In the genomic region with DNA sequence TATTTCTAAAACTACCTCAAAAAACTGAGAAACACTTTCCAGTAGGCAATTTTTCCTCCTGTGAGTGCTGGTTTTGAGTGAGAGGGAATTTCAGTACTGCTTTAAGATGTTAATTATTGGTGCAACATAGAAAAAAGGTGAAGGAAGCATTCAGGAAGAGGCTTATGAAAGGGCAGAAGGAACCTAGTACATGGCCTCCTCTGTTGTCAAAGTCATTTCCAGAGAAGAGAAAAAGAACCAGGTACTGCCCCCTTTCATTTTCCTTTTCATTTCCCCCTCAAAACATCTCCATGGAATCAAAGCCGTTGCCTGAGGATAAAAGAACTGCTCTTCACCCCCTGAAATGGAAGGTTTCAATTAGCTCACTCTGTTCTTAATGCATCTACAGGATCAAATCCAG, we compare ENCODE assay signal across 2 cellular contexts.
TF ChIP-seq lines count a peak whose summit lies in the region.

No MANE protein-coding gene starts in this region.

TF ChIP-seq in endothelial cell of umbilical vein, 7 proteins besides CTCF, POLR2A, EP300 and RAD21:
- TF ChIP-seq EZH2 (IDR thresholded peaks at IDR 0.05; ENCODE audit: borderline replicate concordance, low read depth, low read length, severe bottlenecking) (no peak), POLR2AphosphoS5 (IDR thresholded peaks at IDR 0.05; ENCODE audit: insufficient read depth, low read depth, low read length) (no peak), JUN (IDR thresholded peaks at IDR 0.05; ENCODE audit: borderline replicate concordance, insufficient read depth, insufficient read length, low read depth) (no peak), MYC (IDR thresholded peaks at IDR 0.05; ENCODE audit: low read depth, low read length) (no peak), GATA2 (IDR thresholded peaks at IDR 0.05; ENCODE audit: insufficient read depth, insufficient read length, low read depth, low read length) (no peak), FOS (IDR thresholded peaks at IDR 0.05; ENCODE audit: borderline replicate concordance, insufficient read depth, low read length) (no peak)
- TF ChIP-seq, protein P1, sequence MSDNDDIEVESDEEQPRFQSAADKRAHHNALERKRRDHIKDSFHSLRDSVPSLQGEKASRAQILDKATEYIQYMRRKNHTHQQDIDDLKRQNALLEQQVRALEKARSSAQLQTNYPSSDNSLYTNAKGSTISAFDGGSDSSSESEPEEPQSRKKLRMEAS (IDR thresholded peaks at IDR 0.05; ENCODE audit: insufficient read depth, insufficient read length), result no peak

TF ChIP-seq in HepG2, 621 proteins besides CTCF, POLR2A, EP300 and RAD21:
- TF ChIP-seq ZNF17 (CRISPR knock-in tag; IDR thresholded peaks at IDR 0.05) (no peak), IRX3 (CRISPR knock-in tag; IDR thresholded peaks at IDR 0.05; ENCODE audit: borderline replicate concordance, low read depth) (no peak), RFX5 (IDR thresholded peaks at IDR 0.05; ENCODE audit: low read depth, low read length) (no peak), PHB2 (IDR thresholded peaks at IDR 0.05; ENCODE audit: partially characterized antibody) (no peak), HNRNPLL (IDR thresholded peaks at IDR 0.05; ENCODE audit: low read depth, low read length, poor library complexity, severe bottlenecking) (no peak), CENPT (CRISPR knock-in tag; IDR thresholded peaks at IDR 0.05; ENCODE audit: low read depth) (no peak), STAG1 (CRISPR knock-in tag; IDR thresholded peaks at IDR 0.05) (no peak), FOXO1 (CRISPR knock-in tag; IDR thresholded peaks at IDR 0.05) (no peak), ZNF563 (CRISPR knock-in tag; IDR thresholded peaks at IDR 0.05) (no peak), JUN (CRISPR knock-in tag; IDR thresholded peaks at IDR 0.05) (no peak), NKX3-1 (CRISPR knock-in tag; IDR thresholded peaks at IDR 0.05) (no peak), CAMTA2 (CRISPR knock-in tag; IDR thresholded peaks at IDR 0.05; ENCODE audit: borderline replicate concordance) (no peak), ZBTB38 (CRISPR knock-in tag; IDR thresholded peaks at IDR 0.05) (no peak)
- TF ChIP-seq, protein P2, sequence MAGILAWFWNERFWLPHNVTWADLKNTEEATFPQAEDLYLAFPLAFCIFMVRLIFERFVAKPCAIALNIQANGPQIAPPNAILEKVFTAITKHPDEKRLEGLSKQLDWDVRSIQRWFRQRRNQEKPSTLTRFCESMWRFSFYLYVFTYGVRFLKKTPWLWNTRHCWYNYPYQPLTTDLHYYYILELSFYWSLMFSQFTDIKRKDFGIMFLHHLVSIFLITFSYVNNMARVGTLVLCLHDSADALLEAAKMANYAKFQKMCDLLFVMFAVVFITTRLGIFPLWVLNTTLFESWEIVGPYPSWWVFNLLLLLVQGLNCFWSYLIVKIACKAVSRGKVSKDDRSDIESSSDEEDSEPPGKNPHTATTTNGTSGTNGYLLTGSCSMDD (CRISPR knock-in tag; IDR thresholded peaks at IDR 0.05), result no peak
- TF ChIP-seq, protein P3, sequence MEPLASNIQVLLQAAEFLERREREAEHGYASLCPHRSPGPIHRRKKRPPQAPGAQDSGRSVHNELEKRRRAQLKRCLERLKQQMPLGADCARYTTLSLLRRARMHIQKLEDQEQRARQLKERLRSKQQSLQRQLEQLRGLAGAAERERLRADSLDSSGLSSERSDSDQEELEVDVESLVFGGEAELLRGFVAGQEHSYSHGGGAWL (CRISPR knock-in tag; IDR thresholded peaks at IDR 0.05), result no peak
